In genomic region chr2:11554430-11554764, GRCh38 we compare ENCODE assay signal across 19 cellular contexts. TPM values are rescaled to one million over a fixed set of nuclear protein-coding genes. Genes with fewer than 3 reads are reported as not detected.
DNase-seq lines count a peak whose midpoint lies in the region; ATAC-seq lines count a peak whose summit lies in the region.
"Had no signal": no experiment of that assay in that cellular context is flagged by ENCODE, and none has a peak within 500 bp of the region (broad histone marks: within the 10 kb centered on the region; RNA-seq: fewer than 3 reads in every experiment).

No MANE protein-coding gene starts in this region.

- DNase-seq in neuronal stem cell (ENCODE audit: low spot score) (no peak), pons (ENCODE audit: low spot score) (no peak)
- no peak for DNase-seq in activated CD4-positive, alpha-beta T cell treated with anti-CD3 and anti-CD28 coated beads, Interleukin-2, amount 50 U/mL, for 48 hours
- no peak for DNase-seq in activated CD4-positive, alpha-beta memory T cell treated with anti-CD3 and anti-CD28 coated beads, Interleukin-2, amount 10 ng/mL, durations not matched to agents 7 days and 5 days
- DNase-seq: activated T-cell treated with anti-CD3 and anti-CD28 coated beads, Interleukin-2, amount 50 U/mL, for 1 hour; Caco-2; erythroblast; NCI-H1105 treated with DMSO at 0.1 percent for 48 hours; NCI-H748 treated with DMSO at 0.1 percent for 48 hours; psoas muscle had no signal

- no peak overlapping the region for H3K4me2 ChIP-seq in neuronal stem cell (ENCODE audit: insufficient read depth, low read length, poor library complexity, severe bottlenecking)

- H3K27me3 Mint-ChIP-seq in activated T-helper 17 cell treated with anti-CD3 and anti-CD28 coated beads, Interleukin-2, amount 50 U/mL, for 72 hours = peaks cover 45% of the 10 kb centered on the region
- H3K27me3 Mint-ChIP-seq in activated CD4-positive, alpha-beta memory T cell treated with anti-CD3 and anti-CD28 coated beads, Interleukin-2, amount 10 ng/mL, durations not matched to agents 7 days and 5 days = peaks cover 52% of the 10 kb centered on the region

- H3K4me3 Mint-ChIP-seq in activated T-helper 17 cell treated with anti-CD3 and anti-CD28 coated beads, Interleukin-2, amount 50 U/mL, for 72 hours = no peak overlapping the region
- no peak overlapping the region for H3K4me3 Mint-ChIP-seq in activated CD4-positive, alpha-beta memory T cell treated with anti-CD3 and anti-CD28 coated beads, Interleukin-2, amount 10 ng/mL, durations not matched to agents 7 days and 5 days

- no peak overlapping the region for H3K27ac Mint-ChIP-seq in activated T-helper 17 cell treated with anti-CD3 and anti-CD28 coated beads, Interleukin-2, amount 50 U/mL, for 72 hours
- H3K27ac Mint-ChIP-seq in activated CD4-positive, alpha-beta memory T cell treated with anti-CD3 and anti-CD28 coated beads, Interleukin-2, amount 10 ng/mL, durations not matched to agents 7 days and 5 days = no peak overlapping the region
- H3K27ac Mint-ChIP-seq: activated naive CD4-positive, alpha-beta T cell treated with anti-CD3 and anti-CD28 coated beads, Interleukin-2, amount 50 U/mL, for 72 hours had no signal

- no peak overlapping the region for H2BK120ac ChIP-seq in neuronal stem cell (ENCODE audit: low read depth, low read length)

- H3K79me1 ChIP-seq in neuronal stem cell (ENCODE audit: low read depth, low read length) = peaks cover 3% of the 10 kb centered on the region

- CTCF ChIA-PET in activated CD4-positive, alpha-beta memory T cell treated with anti-CD3 and anti-CD28 coated beads, Interleukin-2, amount 10 ng/mL, durations not matched to agents 7 days and 5 days (lab: Charles Lee) = interaction anchor here (1.0 kb wide), 1 partner anchor 722 kb away, joined by 3 read pairs; no protein-coding TSS in a partner anchor

- no peaks in the 10 kb centered on the region for H3K36me3 Mint-ChIP-seq in activated T-helper 17 cell treated with anti-CD3 and anti-CD28 coated beads, Interleukin-2, amount 50 U/mL, for 72 hours (ENCODE audit: low read depth)
- H3K36me3 Mint-ChIP-seq in activated CD4-positive, alpha-beta memory T cell treated with anti-CD3 and anti-CD28 coated beads, Interleukin-2, amount 10 ng/mL, durations not matched to agents 7 days and 5 days (ENCODE audit: low read depth) = no peaks in the 10 kb centered on the region
- H3K36me3 Mint-ChIP-seq: activated naive CD4-positive, alpha-beta T cell treated with anti-CD3 and anti-CD28 coated beads, Interleukin-2, amount 50 U/mL, for 72 hours had no signal

- ATAC-seq in GM18867 (IDR thresholded peaks at IDR 0.05; ENCODE audit: unreplicated experiment) (peak; percentile 65), HG03342 (IDR thresholded peaks at IDR 0.05; ENCODE audit: unreplicated experiment) (peak; percentile 79), HG03108 (IDR thresholded peaks at IDR 0.05; ENCODE audit: unreplicated experiment) (no peak)
- ATAC-seq in activated T-helper 17 cell treated with anti-CD3 and anti-CD28 coated beads, Interleukin-2, amount 50 U/mL, for 72 hours (replicated peaks) = peak; percentile 42
- ATAC-seq: activated naive CD4-positive, alpha-beta T cell treated with anti-CD3 and anti-CD28 coated beads, Interleukin-2, amount 50 U/mL, for 72 hours; gastroesophageal sphincter; left lobe of liver; psoas muscle had no signal

- no CpG with 5 or more reads among the region's 4 CpGs for WGBS in neuronal stem cell (ENCODE audit: extremely low coverage in 2 of 2, insufficient read length in 2 of 2, insufficient replicate concordance in 1 of 2), 2 donors

- H3K14ac ChIP-seq in neuronal stem cell (ENCODE audit: low read length) = no peak overlapping the region

- H4K91ac ChIP-seq in neuronal stem cell (ENCODE audit: low read depth, low read length, poor library complexity) = no peak overlapping the region

- H2AFZ ChIP-seq in neuronal stem cell (ENCODE audit: low read length) = no peak overlapping the region

- H3K4ac ChIP-seq in neuronal stem cell (ENCODE audit: low read length) = no peak overlapping the region

- no peak overlapping the region for H2AK5ac ChIP-seq in neuronal stem cell (ENCODE audit: low read depth, low read length)

- no peak overlapping the region for H3K23ac ChIP-seq in neuronal stem cell (ENCODE audit: low read depth, low read length, poor library complexity)

- no peak overlapping the region for H2BK5ac ChIP-seq in neuronal stem cell (ENCODE audit: low read length)

- no peaks in the 10 kb centered on the region for H3K9me3 Mint-ChIP-seq in activated T-helper 17 cell treated with anti-CD3 and anti-CD28 coated beads, Interleukin-2, amount 50 U/mL, for 72 hours
- H3K9me3 Mint-ChIP-seq in activated CD4-positive, alpha-beta memory T cell treated with anti-CD3 and anti-CD28 coated beads, Interleukin-2, amount 10 ng/mL, durations not matched to agents 7 days and 5 days = no peaks in the 10 kb centered on the region
- H3K9me3 Mint-ChIP-seq: activated naive CD4-positive, alpha-beta T cell treated with anti-CD3 and anti-CD28 coated beads, Interleukin-2, amount 50 U/mL, for 72 hours had no signal

- H3K4me1 Mint-ChIP-seq in activated T-helper 17 cell treated with anti-CD3 and anti-CD28 coated beads, Interleukin-2, amount 50 U/mL, for 72 hours = no peaks in the 10 kb centered on the region
- H3K4me1 Mint-ChIP-seq in activated CD4-positive, alpha-beta memory T cell treated with anti-CD3 and anti-CD28 coated beads, Interleukin-2, amount 10 ng/mL, durations not matched to agents 7 days and 5 days = peaks cover 5% of the 10 kb centered on the region

- H2BK15ac ChIP-seq in neuronal stem cell (ENCODE audit: low read length) = no peak overlapping the region

- no peak overlapping the region for H3K9ac ChIP-seq in neuronal stem cell (ENCODE audit: low read depth, low read length, poor library complexity)

- POLR2A ChIA-PET in activated CD4-positive, alpha-beta memory T cell treated with anti-CD3 and anti-CD28 coated beads, Interleukin-2, amount 10 ng/mL, durations not matched to agents 7 days and 5 days (lab: Charles Lee) = no interaction called here

- peaks cover 0 to 18% of the 10 kb centered on the region in 2 donors for H3K9me3 ChIP-seq in neuronal stem cell (replicated peaks in 1 of 2; ENCODE audit: control insufficient read depth in 2 of 2, insufficient read depth in 1 of 2, low read depth in 1 of 2, low read length in 2 of 2)
- H3K9me3 ChIP-seq: Caco-2, psoas muscle, thoracic aorta had no signal

- no peaks in the 10 kb centered on the region for H3K27me3 ChIP-seq in neuronal stem cell (ENCODE audit: control insufficient read depth in 3 of 3, insufficient read depth in 3 of 3, low read depth in 1 of 3, low read length in 3 of 3)

- peaks cover 30 to 35% of the 10 kb centered on the region in 2 donors for H3K4me1 ChIP-seq in neuronal stem cell (ENCODE audit: control insufficient read depth in 2 of 2, insufficient read depth in 1 of 2, low read depth in 1 of 2, low read length in 2 of 2)
- H3K4me1 ChIP-seq: Caco-2, gastroesophageal sphincter had no signal

- no peak overlapping the region for H4K8ac ChIP-seq in neuronal stem cell (ENCODE audit: low read depth, low read length)

- H3K27ac ChIP-seq in neuronal stem cell (replicated peaks; ENCODE audit: low read length) = peak overlapping the region; percentile 53
- H3K27ac ChIP-seq: brain microvascular endothelial cell, gastroesophageal sphincter, psoas muscle, thoracic aorta had no signal

- no peak overlapping the region for H2BK12ac ChIP-seq in neuronal stem cell (ENCODE audit: low read length)

- no peak overlapping the region for H3K18ac ChIP-seq in neuronal stem cell (ENCODE audit: low read length)

- peaks cover 1 to 70% of the 10 kb centered on the region in 2 donors for H3K36me3 ChIP-seq in neuronal stem cell (replicated peaks in 1 of 2; ENCODE audit: control insufficient read depth in 2 of 2, insufficient read depth in 2 of 2, low read length in 2 of 2)
- H3K36me3 ChIP-seq: brain microvascular endothelial cell, gastroesophageal sphincter, thoracic aorta had no signal

- H3K4me3 ChIP-seq in neuronal stem cell (ENCODE audit: low read length in 2 of 2) = peak overlapping the region in 1 of 2 donors; percentile 1
- H3K4me3 ChIP-seq: gastroesophageal sphincter, psoas muscle, thoracic aorta had no signal

RNA-seq across cellular contexts. Expression of gene GREB1, which starts 20.6 kb away (rescaled TPM):
- 1 to 10 TPM in 1 of 2 donors, under 1 TPM in 1; 0.95 to 1.0 TPM for total RNA-seq in activated T-helper 17 cell treated with anti-CD3 and anti-CD28 coated beads, Interleukin-2, amount 50 U/mL, for 72 hours
- 16.7 TPM for polyA plus RNA-seq in neuronal stem cell (2013, experiment 1 of 2)
- 16.9 TPM for polyA plus RNA-seq in neuronal stem cell (2013, experiment 2 of 2)
- total RNA-seq in activated CD4-positive, alpha-beta memory T cell treated with anti-CD3 and anti-CD28 coated beads, Interleukin-2, amount 10 ng/mL, durations not matched to agents 7 days and 5 days = under 1 TPM; 0.13 to 0.33 TPM
